ENCODE assay signal across 19 cellular contexts in genomic region chr22:37344735-37345462, GRCh38.
DNase-seq lines count a peak whose midpoint lies in the region; ATAC-seq and TF ChIP-seq lines count a peak whose summit lies in the region.
"Had no signal": no experiment of that assay in that cellular context is flagged by ENCODE, and none has a peak within 500 bp of the region (broad histone marks: within the 10 kb centered on the region; RNA-seq: fewer than 3 reads in every experiment).

No MANE protein-coding gene starts in this region.

- H3K79me1 ChIP-seq in trophoblast cell (ENCODE audit: low read length): no peaks in the 10 kb centered on the region

- H3K27ac Mint-ChIP-seq in glutamatergic neuron (ENCODE audit: unreplicated experiment): peak overlapping the region; percentile 17

- no peak overlapping the region for H2BK12ac ChIP-seq in trophoblast cell (ENCODE audit: low read length)

- no peak overlapping the region for H3K23ac ChIP-seq in trophoblast cell (ENCODE audit: low read length)

- POLR2A ChIA-PET in AG04450 (lab: Yijun Ruan, JAX) (no interaction called here), PC-3 (lab: Charles Lee; ENCODE audit: unreplicated experiment) (no interaction called here)

- no peak overlapping the region for H4K12ac ChIP-seq in trophoblast cell (ENCODE audit: low read depth, low read length)

- no peak overlapping the region for H3K4me3 Mint-ChIP-seq in glutamatergic neuron (ENCODE audit: unreplicated experiment)

- H3K9me3 ChIP-seq in AG04450 (ENCODE audit: control insufficient read depth, insufficient read depth, low read length) (no peaks in the 10 kb centered on the region), PC-3 (ENCODE audit: low read length) (no peaks in the 10 kb centered on the region), osteoblast (ENCODE audit: low read depth, low read length) (no peaks in the 10 kb centered on the region), trophoblast cell (ENCODE audit: insufficient read depth, low read depth, low read length) (peaks cover 2% of the 10 kb centered on the region)
- H3K9me3 ChIP-seq: HAP-1, SK-N-SH had no signal

- H3K9me3 Mint-ChIP-seq in glutamatergic neuron (ENCODE audit: unreplicated experiment): no peaks in the 10 kb centered on the region

- ATAC-seq in PC-3 (no peak), GM18517 (IDR thresholded peaks at IDR 0.05; ENCODE audit: unreplicated experiment) (no peak)

- BruUV-seq in PC-3 (replicated peaks; lab: Mats Ljungman, UMichigan): no TSS peak

- no peak overlapping the region for H2AK5ac ChIP-seq in trophoblast cell (ENCODE audit: low read length)

- H3K27me3 Mint-ChIP-seq in glutamatergic neuron (ENCODE audit: unreplicated experiment): peaks cover 11% of the 10 kb centered on the region

- H3F3A ChIP-seq in PC-3 (ENCODE audit: low read length, unreplicated experiment): no peaks in the 10 kb centered on the region

- H3K27ac ChIP-seq in AG04450 (ENCODE audit: low read depth, low read length): peak overlapping the region; percentile 80
- H3K27ac ChIP-seq in PC-3 (ENCODE audit: low read length): no peak overlapping the region
- no peak overlapping the region for H3K27ac ChIP-seq in osteoblast (ENCODE audit: low read depth, low read length)
- no peak overlapping the region for H3K27ac ChIP-seq in trophoblast cell (ENCODE audit: low read depth, low read length)
- H3K27ac ChIP-seq: C4-2B had no signal

- no peak overlapping the region for H3K4ac ChIP-seq in trophoblast cell (ENCODE audit: low read depth, low read length)

- CTCF ChIA-PET in AG04450 (lab: Charles Lee): no interaction called here
- CTCF ChIA-PET in PC-3 (lab: Charles Lee): no interaction called here

- H3K27me3 ChIP-seq in AG04450 (ENCODE audit: control insufficient read depth, insufficient read depth, low read length) (peaks cover 8% of the 10 kb centered on the region), PC-3 (ENCODE audit: low read length) (no peaks in the 10 kb centered on the region), osteoblast (ENCODE audit: insufficient read depth, low read length) (peaks cover 26% of the 10 kb centered on the region), trophoblast cell (ENCODE audit: insufficient read depth, low read length) (no peaks in the 10 kb centered on the region)

- no peaks in the 10 kb centered on the region for H4K20me1 ChIP-seq in PC-3 (ENCODE audit: low read length)
- H4K20me1 ChIP-seq in osteoblast (ENCODE audit: insufficient read depth, low read length): no peaks in the 10 kb centered on the region

- DNase-seq in AG04450 (ENCODE audit: low read depth, low spot score) (no peak), PC-3 (peak; percentile 0), glutamatergic neuron (no peak), osteoblast (ENCODE audit: insufficient read length, low spot score, missing footprints) (peak; percentile 84), occipital lobe (lab: John Stamatoyannopoulos, UW) (no peak), trophoblast cell (no peak)
- DNase-seq: ACHN; AML-193; DMS 273 treated with DMSO at 0.1 percent for 48 hours; DND-41; KBM-7; NCI-H2081 treated with DMSO at 0.1 percent for 48 hours; NCI-H446 treated with DMSO at 0.1 percent for 48 hours; NK-92 treated with Interleukin-12 subunit alpha and Interleukin-12 subunit beta, amount 100 ng/mL, for 24 hours; SHP77 treated with DMSO at 0.1 percent for 48 hours had no signal

- TF ChIP-seq CTCF in AG04450 (IDR thresholded peaks at IDR 0.05; ENCODE audit: low read depth, low read length) (no peak), PC-3 (conservative IDR thresholded peaks at IDR 0.05; ENCODE audit: low read depth, low read length) (no peak), glutamatergic neuron (IDR thresholded peaks at IDR 0.05; ENCODE audit: partially characterized antibody, unreplicated experiment) (no peak), osteoblast (IDR thresholded peaks at IDR 0.05; ENCODE audit: extremely low read depth, low read depth, low read length) (no peak)

- H2AFZ ChIP-seq in PC-3 (ENCODE audit: low read length) (no peak overlapping the region), osteoblast (ENCODE audit: low read length) (no peak overlapping the region), trophoblast cell (ENCODE audit: insufficient read depth, low read length, poor library complexity) (no peak overlapping the region)

- intact Hi-C loops in PC-3 (cut with micrococcal nuclease): no loop called here

- no peak overlapping the region for H3K14ac ChIP-seq in trophoblast cell (ENCODE audit: low read length)

- no peaks in the 10 kb centered on the region for H3K36me3 ChIP-seq in PC-3 (ENCODE audit: low read depth, low read length)
- H3K36me3 ChIP-seq in osteoblast (ENCODE audit: insufficient read depth, low read length): no peaks in the 10 kb centered on the region
- H3K36me3 ChIP-seq in trophoblast cell (ENCODE audit: control insufficient read depth in 1 of 2, insufficient read depth in 2 of 2, low read length in 2 of 2): no peaks in the 10 kb centered on the region
- H3K36me3 ChIP-seq: HAP-1 had no signal

- no peaks in the 10 kb centered on the region for H3K4me1 ChIP-seq in PC-3 (ENCODE audit: insufficient read depth, low read length)
- peaks cover 11% of the 10 kb centered on the region for H3K4me1 ChIP-seq in osteoblast (ENCODE audit: insufficient read depth, low read length)
- no peaks in the 10 kb centered on the region for H3K4me1 ChIP-seq in trophoblast cell (ENCODE audit: control insufficient read depth in 1 of 2, insufficient read depth in 2 of 2, low read length in 2 of 2)
- H3K4me1 ChIP-seq: HAP-1 had no signal

- no peak overlapping the region for H2BK5ac ChIP-seq in trophoblast cell (ENCODE audit: low read depth, low read length, poor library complexity)

- H3K18ac ChIP-seq in trophoblast cell (ENCODE audit: low read length): no peak overlapping the region

- H4K91ac ChIP-seq in trophoblast cell (ENCODE audit: low read depth, low read length): no peak overlapping the region

- peaks cover 17% of the 10 kb centered on the region for H3K4me1 Mint-ChIP-seq in glutamatergic neuron (ENCODE audit: low read depth, unreplicated experiment)

- H3K4me2 ChIP-seq in PC-3 (ENCODE audit: low read length) (no peak overlapping the region), osteoblast (ENCODE audit: insufficient read depth, low read length) (no peak overlapping the region), trophoblast cell (ENCODE audit: low read length) (no peak overlapping the region)
- H3K4me2 ChIP-seq: SK-N-SH had no signal

- no peaks in the 10 kb centered on the region for H3K9me2 ChIP-seq in PC-3 (replicated peaks; ENCODE audit: low read length)
- H3K9me2 ChIP-seq: SK-N-SH had no signal

- no peaks in the 10 kb centered on the region for H3K36me3 Mint-ChIP-seq in glutamatergic neuron (ENCODE audit: unreplicated experiment)

- no peak overlapping the region for H2BK120ac ChIP-seq in trophoblast cell (ENCODE audit: insufficient read depth, low read length, poor library complexity)

- H3K9ac ChIP-seq in PC-3 (ENCODE audit: low read length): no peak overlapping the region
- H3K9ac ChIP-seq in trophoblast cell (ENCODE audit: low read length): no peak overlapping the region
- H3K9ac ChIP-seq: SK-N-SH had no signal

- H3K4me3 ChIP-seq in AG04450 (ENCODE audit: low read depth, low read length): no peak overlapping the region
- H3K4me3 ChIP-seq in PC-3 (ENCODE audit: low read length): no peak overlapping the region
- no peak overlapping the region for H3K4me3 ChIP-seq in osteoblast (ENCODE audit: insufficient read depth, low read length)
- H3K4me3 ChIP-seq in trophoblast cell (ENCODE audit: low read depth, low read length): no peak overlapping the region
- H3K4me3 ChIP-seq: HAP-1 had no signal

- H3K79me2 ChIP-seq in PC-3 (ENCODE audit: low read length) (no peaks in the 10 kb centered on the region), osteoblast (ENCODE audit: insufficient read depth, low read length) (no peaks in the 10 kb centered on the region), trophoblast cell (ENCODE audit: control insufficient read depth, insufficient read depth, low read length, poor library complexity) (no peaks in the 10 kb centered on the region)

- no peak overlapping the region for H4K8ac ChIP-seq in trophoblast cell (ENCODE audit: low read depth, low read length)

- no CpG with 5 or more reads among the region's 14 CpGs for WGBS in trophoblast cell (ENCODE audit: extremely low coverage, insufficient coverage, insufficient read length)

Comparison
In these comparisons a context has a peak if more than half of its experiments do, and no peak if none do; other contexts are left out.
1. DNase-seq: peak in PC-3 (single experiment) and osteoblast (single experiment); none in AG04450 (single experiment), glutamatergic neuron (single experiment), occipital lobe (single experiment) and trophoblast cell (0 of 2).